Comparison of ENCODE assay signal across 11 cellular contexts in genomic region chr1:111596499-111596898, GRCh38. TPM values are rescaled to one million over a fixed set of nuclear protein-coding genes. Genes with fewer than 3 reads are reported as not detected.
DNase-seq lines count a peak whose midpoint lies in the region; ATAC-seq and TF ChIP-seq lines count a peak whose summit lies in the region.
"Had no signal": no experiment of that assay in that cellular context is flagged by ENCODE, and none has a peak within 500 bp of the region (broad histone marks: within the 10 kb centered on the region; RNA-seq: fewer than 3 reads in every experiment).

No MANE protein-coding gene starts in this region.

- H3K27me3 ChIP-seq in OCI-LY3 (ENCODE audit: low read depth, low read length) = no peaks in the 10 kb centered on the region
- no peaks in the 10 kb centered on the region for H3K27me3 ChIP-seq in A673 (replicated peaks; ENCODE audit: insufficient read depth, low read depth, low read length, poor library complexity)

- H4K20me1 ChIP-seq in OCI-LY3 (ENCODE audit: insufficient read depth, low read length) = no peaks in the 10 kb centered on the region

- H3K27ac ChIP-seq in OCI-LY3 (ENCODE audit: low read length) = peak overlapping the region; percentile 100
- no peak overlapping the region for H3K27ac ChIP-seq in A673 (ENCODE audit: low read depth, low read length, poor library complexity, severe bottlenecking)

- H3K27ac Mint-ChIP-seq in activated CD4-positive, alpha-beta memory T cell treated with anti-CD3 and anti-CD28 coated beads, Interleukin-2, amount 10 ng/mL, durations not matched to agents 7 days and 5 days = peak overlapping the region; percentile 81
- H3K27ac Mint-ChIP-seq in effector memory CD8-positive, alpha-beta T cell = peak overlapping the region; percentile 18 to 70
- peak overlapping the region; percentile 95 for H3K27ac Mint-ChIP-seq in stimulated activated memory B cell treated with anti-CD40 and anti-IgM and Interleukin-4, amounts not matched to agents 10 μg/mL and 1 μg/mL and 100 μg/mL, for 72 hours

- H3K9me3 ChIP-seq in OCI-LY3 (ENCODE audit: insufficient read depth, low read length) (no peaks in the 10 kb centered on the region), A673 (ENCODE audit: low read depth, low read length, poor library complexity, severe bottlenecking) (no peaks in the 10 kb centered on the region)

- H3K79me2 ChIP-seq in OCI-LY3 (ENCODE audit: low read length) = peaks cover 20% of the 10 kb centered on the region

- no peak overlapping the region for H2AFZ ChIP-seq in OCI-LY3 (ENCODE audit: low read depth, low read length)

- TF ChIP-seq CTCF in OCI-LY3 (IDR thresholded peaks at IDR 0.05; ENCODE audit: low read depth, low read length) (no peak), omental fat pad (IDR thresholded peaks at IDR 0.05) (no peak), A673 (conservative IDR thresholded peaks at IDR 0.05; ENCODE audit: low read depth, low read length) (no peak)

- peak; percentile 58 for ATAC-seq in effector memory CD8-positive, alpha-beta T cell (replicated peaks)
- peak; percentile 46 for ATAC-seq in stimulated activated memory B cell treated with anti-CD40 and anti-IgM and Interleukin-4, amounts not matched to agents 10 μg/mL and 1 μg/mL and 100 μg/mL, for 72 hours
- ATAC-seq in omental fat pad (ENCODE audit: low FRiP score) = no peak
- ATAC-seq: HCT116 had no signal

- intact Hi-C loops in A673 (cut with micrococcal nuclease; ENCODE audit: unreplicated experiment) = no loop called here

- POLR2A ChIA-PET in activated CD4-positive, alpha-beta memory T cell treated with anti-CD3 and anti-CD28 coated beads, Interleukin-2, amount 10 ng/mL, durations not matched to agents 7 days and 5 days (lab: Charles Lee) = interaction anchor here (1.0 to 16.1 kb wide), 7 partner anchors 7 to 89 kb away, joined by 3 to 501 read pairs (median 5); partner anchors contain the start of gene RAP1A
- POLR2A ChIA-PET in A673 (lab: Charles Lee; ENCODE audit: low non-redundant PET) = no interaction called here

- no peaks in the 10 kb centered on the region for H3K36me3 ChIP-seq in OCI-LY3 (replicated peaks; ENCODE audit: low read depth, low read length)
- no peaks in the 10 kb centered on the region for H3K36me3 ChIP-seq in A673 (ENCODE audit: insufficient read depth, low read length, poor library complexity, severe bottlenecking)

- peak overlapping the region; percentile 68 for H3K9ac ChIP-seq in OCI-LY3 (ENCODE audit: low read length)

- H3K4me3 ChIP-seq in OCI-LY3 (ENCODE audit: low read length) (peak overlapping the region; percentile 17; the same call in 1 of the 2 replicates), A673 (ENCODE audit: low read depth, low read length, poor library complexity, severe bottlenecking) (no peak overlapping the region)

- H3K9me3 Mint-ChIP-seq in activated CD4-positive, alpha-beta memory T cell treated with anti-CD3 and anti-CD28 coated beads, Interleukin-2, amount 10 ng/mL, durations not matched to agents 7 days and 5 days = no peaks in the 10 kb centered on the region
- H3K9me3 Mint-ChIP-seq in effector memory CD8-positive, alpha-beta T cell = no peaks in the 10 kb centered on the region
- peaks cover 3% of the 10 kb centered on the region for H3K9me3 Mint-ChIP-seq in stimulated activated memory B cell treated with anti-CD40 and anti-IgM and Interleukin-4, amounts not matched to agents 10 μg/mL and 1 μg/mL and 100 μg/mL, for 72 hours

- H3K36me3 Mint-ChIP-seq in activated CD4-positive, alpha-beta memory T cell treated with anti-CD3 and anti-CD28 coated beads, Interleukin-2, amount 10 ng/mL, durations not matched to agents 7 days and 5 days (ENCODE audit: low read depth) = peaks cover 13% of the 10 kb centered on the region
- H3K36me3 Mint-ChIP-seq in effector memory CD8-positive, alpha-beta T cell (ENCODE audit: insufficient read depth) = peaks cover 14% of the 10 kb centered on the region
- peaks cover 20% of the 10 kb centered on the region for H3K36me3 Mint-ChIP-seq in stimulated activated memory B cell treated with anti-CD40 and anti-IgM and Interleukin-4, amounts not matched to agents 10 μg/mL and 1 μg/mL and 100 μg/mL, for 72 hours

- peak; percentile 69 for DNase-seq in activated CD4-positive, alpha-beta memory T cell treated with anti-CD3 and anti-CD28 coated beads, Interleukin-2, amount 10 ng/mL, durations not matched to agents 7 days and 5 days
- DNase-seq in effector memory CD8-positive, alpha-beta T cell = peak; percentile 60 to 65 (median 60)
- DNase-seq in NCI-H1048 (lab: John Stamatoyannopoulos, UW) (no peak), omental fat pad (ENCODE audit: low spot score) (no peak), NOMO-1 (lab: John Stamatoyannopoulos, UW; ENCODE audit: unreplicated experiment in 2 of 2) (no peak), A673 (ENCODE audit: low spot score) (no peak)
- DNase-seq: NCI-H2029, Right ventricle myocardium superior had no signal

- CTCF ChIA-PET in activated CD4-positive, alpha-beta memory T cell treated with anti-CD3 and anti-CD28 coated beads, Interleukin-2, amount 10 ng/mL, durations not matched to agents 7 days and 5 days (lab: Charles Lee) = no interaction called here
- CTCF ChIA-PET in A673 (lab: Charles Lee) = no interaction called here

- no peak overlapping the region for H3K4me3 Mint-ChIP-seq in activated CD4-positive, alpha-beta memory T cell treated with anti-CD3 and anti-CD28 coated beads, Interleukin-2, amount 10 ng/mL, durations not matched to agents 7 days and 5 days
- peak overlapping the region; percentile 58 to 68 for H3K4me3 Mint-ChIP-seq in effector memory CD8-positive, alpha-beta T cell
- peak overlapping the region; percentile 2 for H3K4me3 Mint-ChIP-seq in stimulated activated memory B cell treated with anti-CD40 and anti-IgM and Interleukin-4, amounts not matched to agents 10 μg/mL and 1 μg/mL and 100 μg/mL, for 72 hours

- H3K4me1 Mint-ChIP-seq in activated CD4-positive, alpha-beta memory T cell treated with anti-CD3 and anti-CD28 coated beads, Interleukin-2, amount 10 ng/mL, durations not matched to agents 7 days and 5 days = peaks cover 98% of the 10 kb centered on the region
- H3K4me1 Mint-ChIP-seq in effector memory CD8-positive, alpha-beta T cell (ENCODE audit: low read depth in 2 of 2) = peaks cover 61 to 90% of the 10 kb centered on the region in 2 donors
- H3K4me1 Mint-ChIP-seq in stimulated activated memory B cell treated with anti-CD40 and anti-IgM and Interleukin-4, amounts not matched to agents 10 μg/mL and 1 μg/mL and 100 μg/mL, for 72 hours = peaks cover 85% of the 10 kb centered on the region

- H3K27me3 Mint-ChIP-seq in activated CD4-positive, alpha-beta memory T cell treated with anti-CD3 and anti-CD28 coated beads, Interleukin-2, amount 10 ng/mL, durations not matched to agents 7 days and 5 days = no peaks in the 10 kb centered on the region
- no peaks in the 10 kb centered on the region for H3K27me3 Mint-ChIP-seq in effector memory CD8-positive, alpha-beta T cell
- H3K27me3 Mint-ChIP-seq in stimulated activated memory B cell treated with anti-CD40 and anti-IgM and Interleukin-4, amounts not matched to agents 10 μg/mL and 1 μg/mL and 100 μg/mL, for 72 hours = no peaks in the 10 kb centered on the region

- peaks cover 98% of the 10 kb centered on the region for H3K4me1 ChIP-seq in OCI-LY3 (ENCODE audit: low read length)
- H3K4me1 ChIP-seq in A673 (ENCODE audit: insufficient read depth, low read length, poor library complexity, severe bottlenecking) = peaks cover 13% of the 10 kb centered on the region

- peak overlapping the region; percentile 48 for H3K4me2 ChIP-seq in OCI-LY3 (ENCODE audit: low read length)

- no TSS peak for BruUV-seq in A673 (replicated peaks; lab: Mats Ljungman, UMichigan)

RNA-seq across cellular contexts. Expression of gene RAP1A, which starts 23.1 kb away (rescaled TPM):
- 100 to 1,000 TPM; 219 to 221 TPM for total RNA-seq in activated CD4-positive, alpha-beta memory T cell treated with anti-CD3 and anti-CD28 coated beads, Interleukin-2, amount 10 ng/mL, durations not matched to agents 7 days and 5 days
- total RNA-seq in omental fat pad (10 to 100 TPM; 49.3 to 82.6 (median 70.8) TPM), A673 (2021) (50.9 and 52.8 TPM in 2 replicates)

Comparison
In these comparisons a context has a peak if more than half of its experiments do, and no peak if none do; other contexts are left out.
1. DNase-seq: peak in activated CD4-positive, alpha-beta memory T cell treated with anti-CD3 and anti-CD28 coated beads, Interleukin-2, amount 10 ng/mL, durations not matched to agents 7 days and 5 days (single experiment) and effector memory CD8-positive, alpha-beta T cell (3 of 3); none in NCI-H1048 (single experiment), omental fat pad (single experiment), NOMO-1 (0 of 2) and A673 (single experiment).
2. H3K27ac Mint-ChIP-seq: peak in every context shown above with its lines; median percentile 95 in stimulated activated memory B cell treated with anti-CD40 and anti-IgM and Interleukin-4, amounts not matched to agents 10 μg/mL and 1 μg/mL and 100 μg/mL, for 72 hours; 81 in activated CD4-positive, alpha-beta memory T cell treated with anti-CD3 and anti-CD28 coated beads, Interleukin-2, amount 10 ng/mL, durations not matched to agents 7 days and 5 days; 44 in effector memory CD8-positive, alpha-beta T cell.